ENCODE assay signal across 20 cellular contexts in genomic region chr2:177616731-177617130, GRCh38.
DNase-seq lines count a peak whose midpoint lies in the region; ATAC-seq and TF ChIP-seq lines count a peak whose summit lies in the region.
"Had no signal": no experiment of that assay in that cellular context is flagged by ENCODE, and none has a peak within 500 bp of the region (broad histone marks: within the 10 kb centered on the region; RNA-seq: fewer than 3 reads in every experiment).

No MANE protein-coding gene starts in this region.

- no peaks in the 10 kb centered on the region for H3K9me3 Mint-ChIP-seq in activated naive CD4-positive, alpha-beta T cell treated with anti-CD3 and anti-CD28 coated beads, Interleukin-2, amount 50 U/mL, for 24 hours
- H3K9me3 Mint-ChIP-seq in activated naive CD4-positive, alpha-beta T cell treated with anti-CD3 and anti-CD28 coated beads for 36 hours: peaks cover 3% of the 10 kb centered on the region
- H3K9me3 Mint-ChIP-seq in brain (peaks cover 0 to 13% (median 3%) of the 10 kb centered on the region in 5 experiments), nephron (peaks cover 11% of the 10 kb centered on the region), progenitor cell of endocrine pancreas (ENCODE audit: low read depth) (no peaks in the 10 kb centered on the region)
- H3K9me3 Mint-ChIP-seq: GM23338 had no signal

- no peak overlapping the region for H3K27ac Mint-ChIP-seq in activated naive CD4-positive, alpha-beta T cell treated with anti-CD3 and anti-CD28 coated beads, Interleukin-2, amount 50 U/mL, for 24 hours
- no peak overlapping the region for H3K27ac Mint-ChIP-seq in activated naive CD4-positive, alpha-beta T cell treated with anti-CD3 and anti-CD28 coated beads for 36 hours
- no peak overlapping the region for H3K27ac Mint-ChIP-seq in brain
- peak overlapping the region in 1 of 3 experiments; percentile 49 for H3K27ac Mint-ChIP-seq in nephron
- no peak overlapping the region for H3K27ac Mint-ChIP-seq in progenitor cell of endocrine pancreas
- H3K27ac Mint-ChIP-seq: GM23338 had no signal

- TF ChIP-seq POLR2A in right lobe of liver (IDR thresholded peaks at IDR 0.05): no peak

- no peak overlapping the region for H3K4me3 ChIP-seq in right lobe of liver
- H3K4me3 ChIP-seq: A549; BLaER1 treated with 17β-estradiol and CSF1 and Interleukin-3, amounts not matched to agents 10 nM and 100 nM; GM23338 had no signal

- ATAC-seq in right lobe of liver: no peak
- ATAC-seq: A549, GM23338 had no signal

- CTCF ChIA-PET in activated naive CD4-positive, alpha-beta T cell treated with anti-CD3 and anti-CD28 coated beads for 36 hours (lab: Charles Lee): no interaction called here

- DNase-seq in activated naive CD4-positive, alpha-beta T cell treated with anti-CD3 and anti-CD28 coated beads for 36 hours: no peak
- DNase-seq in progenitor cell of endocrine pancreas (ENCODE audit: low spot score, unreplicated experiment) (no peak), right lobe of liver (no peak), GM19238 (ENCODE audit: insufficient read length, low spot score) (no peak), posterior vena cava (ENCODE audit: low spot score) (no peak)
- DNase-seq: CD8-positive, alpha-beta memory T cell; COR-L47; DMS 273 treated with DMSO at 0.1 percent for 48 hours; DND-41; EL; HCEC 1CT had no signal

- peaks cover 5% of the 10 kb centered on the region for H3K4me1 Mint-ChIP-seq in activated naive CD4-positive, alpha-beta T cell treated with anti-CD3 and anti-CD28 coated beads, Interleukin-2, amount 50 U/mL, for 24 hours
- peaks cover 3% of the 10 kb centered on the region for H3K4me1 Mint-ChIP-seq in activated naive CD4-positive, alpha-beta T cell treated with anti-CD3 and anti-CD28 coated beads for 36 hours (ENCODE audit: low read depth)
- peaks cover 53% of the 10 kb centered on the region for H3K4me1 Mint-ChIP-seq in brain
- peaks cover 26% of the 10 kb centered on the region for H3K4me1 Mint-ChIP-seq in nephron
- H3K4me1 Mint-ChIP-seq in progenitor cell of endocrine pancreas (ENCODE audit: low read depth): peaks cover 30% of the 10 kb centered on the region

- no peaks in the 10 kb centered on the region for H3K36me3 Mint-ChIP-seq in activated naive CD4-positive, alpha-beta T cell treated with anti-CD3 and anti-CD28 coated beads, Interleukin-2, amount 50 U/mL, for 24 hours
- no peaks in the 10 kb centered on the region for H3K36me3 Mint-ChIP-seq in activated naive CD4-positive, alpha-beta T cell treated with anti-CD3 and anti-CD28 coated beads for 36 hours (ENCODE audit: low read depth)
- H3K36me3 Mint-ChIP-seq in brain (peaks cover 4% of the 10 kb centered on the region), nephron (ENCODE audit: low read depth) (peaks cover 27% of the 10 kb centered on the region), progenitor cell of endocrine pancreas (ENCODE audit: insufficient read depth) (peaks cover 6% of the 10 kb centered on the region)

- WGBS in right lobe of liver (ENCODE audit: insufficient coverage, low coverage, low lambda C conversion rate, missing lambda C conversion rate): 72% methylated on average over 2 of the region's 3 CpGs

- H3K4me3 Mint-ChIP-seq in activated naive CD4-positive, alpha-beta T cell treated with anti-CD3 and anti-CD28 coated beads, Interleukin-2, amount 50 U/mL, for 24 hours: peak overlapping the region; percentile 30
- no peak overlapping the region for H3K4me3 Mint-ChIP-seq in activated naive CD4-positive, alpha-beta T cell treated with anti-CD3 and anti-CD28 coated beads for 36 hours
- H3K4me3 Mint-ChIP-seq in brain: peak overlapping the region; percentile 40 to 73 (median 55)
- peak overlapping the region; percentile 21 to 76 (median 40) for H3K4me3 Mint-ChIP-seq in nephron
- H3K4me3 Mint-ChIP-seq in progenitor cell of endocrine pancreas (ENCODE audit: low read depth): peak overlapping the region; percentile 53

- H3K4me1 ChIP-seq in right lobe of liver: peaks cover 0 to 3% (median 0%) of the 10 kb centered on the region in 4 donors
- H3K4me1 ChIP-seq: A549 had no signal

- H3K36me3 ChIP-seq in right lobe of liver: no peaks in the 10 kb centered on the region
- H3K36me3 ChIP-seq: BLaER1 treated with 17β-estradiol and CSF1 and Interleukin-3, amounts not matched to agents 10 nM and 100 nM had no signal

- no peaks in the 10 kb centered on the region for H3K9me3 ChIP-seq in right lobe of liver

- intact Hi-C loops in activated naive CD4-positive, alpha-beta T cell treated with anti-CD3 and anti-CD28 coated beads for 36 hours (cut with micrococcal nuclease): loop anchor here (5.0 kb wide), 1 partner anchor 279 kb away; no protein-coding TSS in a partner anchor
- intact Hi-C loops in right lobe of liver (cut with DNase I): no loop called here
- intact Hi-C loops in posterior vena cava (cut with DNase I): no loop called here

- H3K27me3 ChIP-seq in right lobe of liver: no peaks in the 10 kb centered on the region
- H3K27me3 ChIP-seq: BLaER1 treated with 17β-estradiol and CSF1 and Interleukin-3, amounts not matched to agents 10 nM and 100 nM had no signal

- TF ChIP-seq CTCF in brain (conservative IDR thresholded peaks at IDR 0.05) (no peak), nephron (IDR thresholded peaks at IDR 0.05; ENCODE audit: unreplicated experiment in 3 of 3) (no peak), progenitor cell of endocrine pancreas (IDR thresholded peaks at IDR 0.05; ENCODE audit: unreplicated experiment) (no peak), right lobe of liver (IDR thresholded peaks at IDR 0.05) (no peak)

- no peak overlapping the region for H3K27ac ChIP-seq in right lobe of liver
- H3K27ac ChIP-seq: 22Rv1; A549; BLaER1 treated with 17β-estradiol and CSF1 and Interleukin-3, amounts not matched to agents 10 nM and 100 nM; HL-60 had no signal

- peaks cover 2% of the 10 kb centered on the region for H3K27me3 Mint-ChIP-seq in activated naive CD4-positive, alpha-beta T cell treated with anti-CD3 and anti-CD28 coated beads, Interleukin-2, amount 50 U/mL, for 24 hours
- no peaks in the 10 kb centered on the region for H3K27me3 Mint-ChIP-seq in activated naive CD4-positive, alpha-beta T cell treated with anti-CD3 and anti-CD28 coated beads for 36 hours (ENCODE audit: low read depth)
- peaks cover 9% of the 10 kb centered on the region for H3K27me3 Mint-ChIP-seq in brain
- H3K27me3 Mint-ChIP-seq in nephron (ENCODE audit: low read depth): no peaks in the 10 kb centered on the region
- no peaks in the 10 kb centered on the region for H3K27me3 Mint-ChIP-seq in progenitor cell of endocrine pancreas
- H3K27me3 Mint-ChIP-seq: B cell had no signal
